Comparison of ENCODE assay signal across 32 cellular contexts in genomic region chr1:156881101-156881500, GRCh38. TPM values are rescaled to one million over a fixed set of nuclear protein-coding genes. Genes with fewer than 3 reads are reported as not detected.
"Had no signal": no experiment of that assay in that cellular context is flagged by ENCODE, and none has a peak within 500 bp of the region (broad histone marks: within the 10 kb centered on the region; RNA-seq: fewer than 3 reads in every experiment).

No MANE protein-coding gene starts in this region.

- ATAC-seq: activated CD8-positive, alpha-beta memory T cell treated with anti-CD3 and anti-CD28 coated beads, Interleukin-2, amount 10 ng/mL, durations not matched to agents 7 days and 5 days; activated naive CD8-positive, alpha-beta T cell treated with anti-CD3 and anti-CD28 coated beads, Interleukin-2, amount 50 U/mL, for 24 hours; activated T-cell treated with anti-CD3 and anti-CD28 coated beads, Interleukin-2, amount 50 U/mL, for 72 hours; activated T-helper 17 cell treated with anti-CD3 and anti-CD28 coated beads, Interleukin-2, amount 50 U/mL, for 72 hours had no signal

- H3K27ac ChIP-seq: brain microvascular endothelial cell, KMS-11 had no signal

- H3K9ac ChIP-seq: KMS-11 had no signal

- H3K27ac Mint-ChIP-seq: activated CD4-positive, alpha-beta memory T cell treated with anti-CD3 and anti-CD28 coated beads, Interleukin-2, amount 10 ng/mL, durations not matched to agents 7 days and 5 days; activated CD8-positive, alpha-beta memory T cell treated with anti-CD3 and anti-CD28 coated beads, Interleukin-2, amount 10 ng/mL, durations not matched to agents 7 days and 5 days; activated naive CD8-positive, alpha-beta T cell; activated naive CD8-positive, alpha-beta T cell treated with anti-CD3 and anti-CD28 coated beads, Interleukin-2, amount 50 U/mL, for 24 hours; activated T-cell treated with anti-CD3 and anti-CD28 coated beads, Interleukin-2, amount 50 U/mL, for 72 hours; activated T-helper 17 cell treated with anti-CD3 and anti-CD28 coated beads, Interleukin-2, amount 50 U/mL, for 72 hours had no signal

- H3K4me2 ChIP-seq: KMS-11 had no signal

- H3K36me3 Mint-ChIP-seq: activated CD8-positive, alpha-beta memory T cell treated with anti-CD3 and anti-CD28 coated beads, Interleukin-2, amount 10 ng/mL, durations not matched to agents 7 days and 5 days; activated naive CD8-positive, alpha-beta T cell had no signal

- H3K4me1 Mint-ChIP-seq: activated CD4-positive, alpha-beta memory T cell treated with anti-CD3 and anti-CD28 coated beads, Interleukin-2, amount 10 ng/mL, durations not matched to agents 7 days and 5 days; activated CD8-positive, alpha-beta memory T cell treated with anti-CD3 and anti-CD28 coated beads, Interleukin-2, amount 10 ng/mL, durations not matched to agents 7 days and 5 days; activated naive CD8-positive, alpha-beta T cell treated with anti-CD3 and anti-CD28 coated beads, Interleukin-2, amount 50 U/mL, for 24 hours; activated T-helper 17 cell treated with anti-CD3 and anti-CD28 coated beads, Interleukin-2, amount 50 U/mL, for 72 hours had no signal

- DNase-seq: activated CD4-positive, alpha-beta memory T cell treated with anti-CD3 and anti-CD28 coated beads, Interleukin-2, amount 10 ng/mL, durations not matched to agents 7 days and 5 days; activated CD4-positive, alpha-beta T cell treated with anti-CD3 and anti-CD28 coated beads for 4 hours; activated CD4-positive, alpha-beta T cell treated with anti-CD3 and anti-CD28 coated beads, Interleukin-2, amount 50 U/mL, for 1 hour; activated CD4-positive, CD25-positive, alpha-beta regulatory T cell treated with anti-CD3 and anti-CD28 coated beads, Interleukin-2, amount 50 U/mL, for 72 hours; activated CD8-positive, alpha-beta memory T cell treated with anti-CD3 and anti-CD28 coated beads for 24 hours; activated CD8-positive, alpha-beta memory T cell treated with anti-CD3 and anti-CD28 coated beads, Interleukin-2, amount 10 ng/mL, durations not matched to agents 7 days and 5 days; activated effector memory CD4-positive, alpha-beta T cell treated with anti-CD3 and anti-CD28 coated beads, Interleukin-2, amount 50 U/mL, for 16 hours; activated naive CD4-positive, alpha-beta T cell treated with Interleukin-2 at 50 U/mL for 16 hours; activated naive CD8-positive, alpha-beta T cell treated with anti-CD3 and anti-CD28 coated beads, Interleukin-2, amount 50 U/mL, for 24 hours; activated T-cell treated with anti-CD3 and anti-CD28 coated beads, Interleukin-2, amount 50 U/mL, for 1 hour; activated T-cell treated with anti-CD3 and anti-CD28 coated beads, Interleukin-2, amount 50 U/mL, for 72 hours; aorta; brain microvascular endothelial cell; central memory CD4-positive, alpha-beta T cell; NCI-H1105; NCI-H1436; NCI-H1694; NCI-H1930; NCI-H2081 treated with DMSO at 0.1 percent for 48 hours; NCI-H226; NCI-H446 treated with DMSO at 0.1 percent for 48 hours; NCI-H524; Right ventricle myocardium superior; SW 1271; T1000 had no signal

- H3K4me3 Mint-ChIP-seq: activated CD4-positive, alpha-beta memory T cell treated with anti-CD3 and anti-CD28 coated beads, Interleukin-2, amount 10 ng/mL, durations not matched to agents 7 days and 5 days; activated CD8-positive, alpha-beta memory T cell treated with anti-CD3 and anti-CD28 coated beads, Interleukin-2, amount 10 ng/mL, durations not matched to agents 7 days and 5 days; activated naive CD8-positive, alpha-beta T cell; activated naive CD8-positive, alpha-beta T cell treated with anti-CD3 and anti-CD28 coated beads, Interleukin-2, amount 50 U/mL, for 24 hours; activated T-cell treated with anti-CD3 and anti-CD28 coated beads, Interleukin-2, amount 50 U/mL, for 72 hours; activated T-helper 17 cell treated with anti-CD3 and anti-CD28 coated beads, Interleukin-2, amount 50 U/mL, for 72 hours had no signal

- H3K36me3 ChIP-seq: brain microvascular endothelial cell had no signal

- H3K9me3 Mint-ChIP-seq: activated CD4-positive, alpha-beta memory T cell treated with anti-CD3 and anti-CD28 coated beads, Interleukin-2, amount 10 ng/mL, durations not matched to agents 7 days and 5 days; activated naive CD8-positive, alpha-beta T cell treated with anti-CD3 and anti-CD28 coated beads, Interleukin-2, amount 50 U/mL, for 24 hours; activated T-cell treated with anti-CD3 and anti-CD28 coated beads, Interleukin-2, amount 50 U/mL, for 72 hours; activated T-helper 17 cell treated with anti-CD3 and anti-CD28 coated beads, Interleukin-2, amount 50 U/mL, for 72 hours had no signal

RNA-seq across cellular contexts. Expression of gene PEAR1, which starts 12.4 kb away (rescaled TPM):
- total RNA-seq: activated CD8-positive, alpha-beta memory T cell treated with anti-CD3 and anti-CD28 coated beads, Interleukin-2, amount 10 ng/mL, durations not matched to agents 7 days and 5 days; activated T-helper 17 cell treated with anti-CD3 and anti-CD28 coated beads, Interleukin-2, amount 50 U/mL, for 72 hours; OCI-LY7 had no signal

RNA-seq across cellular contexts. Expression of gene NTRK1, which starts 20.4 kb away (rescaled TPM):
- total RNA-seq: LHCN-M2, OCI-LY7 had no signal

RNA-seq across cellular contexts. Expression of gene INSRR, which starts 22.2 kb away (rescaled TPM):
- total RNA-seq: LHCN-M2, OCI-LY7 had no signal
- polyA plus RNA-seq: aorta had no signal

RNA-seq across cellular contexts. Expression of gene LRRC71, which starts 39.3 kb away (rescaled TPM):
- total RNA-seq: activated CD4-positive, alpha-beta memory T cell treated with anti-CD3 and anti-CD28 coated beads, Interleukin-2, amount 10 ng/mL, durations not matched to agents 7 days and 5 days; activated CD8-positive, alpha-beta memory T cell treated with anti-CD3 and anti-CD28 coated beads, Interleukin-2, amount 10 ng/mL, durations not matched to agents 7 days and 5 days; activated T-cell treated with anti-CD3 and anti-CD28 coated beads, Interleukin-2, amount 50 U/mL, for 72 hours; activated T-helper 17 cell treated with anti-CD3 and anti-CD28 coated beads, Interleukin-2, amount 50 U/mL, for 72 hours; LHCN-M2; OCI-LY7; Right ventricle myocardium superior; T-helper 1 cell treated with Interleukin-12 subunit alpha and Interleukin-12 subunit beta and Interleukin-4 antibody, amounts not matched to agents 30 ng/mL and 1 ng/mL, for 36 hours; T-helper 2 cell treated with Interferon-gamma antibody and Interleukin-4, amounts not matched to agents 100 ng/mL and 5 ng/mL, for 36 hours had no signal
